In genomic region chr2:216888907-216889622, GRCh38 we compare ENCODE assay signal across 23 cellular contexts. TPM values are rescaled to one million over a fixed set of nuclear protein-coding genes. Genes with fewer than 3 reads are reported as not detected.
DNase-seq lines count a peak whose midpoint lies in the region; ATAC-seq and TF ChIP-seq lines count a peak whose summit lies in the region.
"Had no signal": no experiment of that assay in that cellular context is flagged by ENCODE, and none has a peak within 500 bp of the region (broad histone marks: within the 10 kb centered on the region; RNA-seq: fewer than 3 reads in every experiment).

No MANE protein-coding gene starts in this region.

- H3K36me3 Mint-ChIP-seq in neural progenitor cell = peaks cover 2% of the 10 kb centered on the region

- H3K4me1 Mint-ChIP-seq in neural progenitor cell = peaks cover 21% of the 10 kb centered on the region
- H3K4me1 Mint-ChIP-seq: activated B cell treated with CpG ODN at 0.5 μM for 24 hours; stimulated activated naive CD8-positive, alpha-beta T cell treated with anti-CD3 and anti-CD28 coated beads, Interleukin-15, amount 100 ng/mL, for 72 hours had no signal

- TF ChIP-seq CTCF in right atrium auricular region (IDR thresholded peaks at IDR 0.05) (no peak), foreskin keratinocyte (conservative IDR thresholded peaks at IDR 0.05) (peak; percentile 15), neural progenitor cell (IDR thresholded peaks at IDR 0.05) (no peak), GM20000 (IDR thresholded peaks at IDR 0.05; ENCODE audit: extremely low read depth, missing control alignments) (no peak)

- H3K27me3 Mint-ChIP-seq in neural progenitor cell (ENCODE audit: insufficient read depth, low read depth) = peaks cover 6% of the 10 kb centered on the region

- H3K9ac ChIP-seq in neural progenitor cell = no peak overlapping the region

- H3K9me3 ChIP-seq in right atrium auricular region = no peaks in the 10 kb centered on the region
- H3K9me3 ChIP-seq in neural progenitor cell (ENCODE audit: low read depth) = no peaks in the 10 kb centered on the region
- H3K9me3 ChIP-seq in SJCRH30 (replicated peaks) = no peaks in the 10 kb centered on the region
- H3K9me3 ChIP-seq: colonic mucosa had no signal

- peak overlapping the region; percentile 24 for H3K27ac Mint-ChIP-seq in neural progenitor cell
- H3K27ac Mint-ChIP-seq: activated B cell treated with CpG ODN at 0.5 μM for 24 hours; stimulated activated naive CD8-positive, alpha-beta T cell treated with anti-CD3 and anti-CD28 coated beads, Interleukin-15, amount 100 ng/mL, for 72 hours had no signal

- H2AFZ ChIP-seq in neural progenitor cell (replicated peaks) = no peak overlapping the region

- intact Hi-C loops in Right ventricle myocardium superior (cut with DNase I) = no loop called here

- DNase-seq in Right ventricle myocardium superior = peak; percentile 48
- no peak for DNase-seq in right atrium auricular region (ENCODE audit: low spot score)
- peak; percentile 16 to 69 for DNase-seq in foreskin keratinocyte
- DNase-seq in neural progenitor cell (ENCODE audit: low spot score) = no peak
- no peak for DNase-seq in activated CD8-positive, alpha-beta memory T cell treated with anti-CD3 and anti-CD28 coated beads, Interleukin-2, amount 50 U/mL, for 48 hours
- DNase-seq in GM20000 (ENCODE audit: low spot score) = no peak
- no peak for DNase-seq in SJCRH30
- DNase-seq: activated B cell treated with CpG ODN at 0.5 μM for 24 hours; activated CD4-positive, alpha-beta T cell treated with anti-CD3 and anti-CD28 coated beads, Interleukin-2, amount 50 U/mL, for 4 hours; activated CD8-positive, alpha-beta memory T cell treated with anti-CD3 and anti-CD28 coated beads, Interleukin-2, amount 50 U/mL, for 4 hours; activated effector memory CD4-positive, alpha-beta T cell treated with Interleukin-2 at 50 U/mL for 16 hours; C1 segment of cervical spinal cord; colonic mucosa; EL; GOT3; NCI-H1092 treated with DMSO at 0.1 percent for 48 hours; NCI-H2081 treated with DMSO at 0.1 percent for 48 hours; stimulated activated naive CD8-positive, alpha-beta T cell treated with anti-CD3 and anti-CD28 coated beads, Interleukin-15, amount 100 ng/mL, for 72 hours had no signal

- ATAC-seq in Right ventricle myocardium superior (ENCODE audit: poor library complexity) (peak; percentile 60), foreskin keratinocyte (peak; percentile 39), GM21576 (IDR thresholded peaks at IDR 0.05; ENCODE audit: unreplicated experiment) (no peak)

- H3F3A ChIP-seq in neural progenitor cell (ENCODE audit: low read depth) = peaks cover 15% of the 10 kb centered on the region

- H3K4me3 Mint-ChIP-seq in neural progenitor cell = no peak overlapping the region
- H3K4me3 Mint-ChIP-seq: activated B cell treated with CpG ODN at 0.5 μM for 24 hours; stimulated activated naive CD8-positive, alpha-beta T cell treated with anti-CD3 and anti-CD28 coated beads, Interleukin-15, amount 100 ng/mL, for 72 hours had no signal

- peaks cover 12% of the 10 kb centered on the region for H3K9me3 Mint-ChIP-seq in neural progenitor cell
- H3K9me3 Mint-ChIP-seq: activated B cell treated with CpG ODN at 0.5 μM for 24 hours; stimulated activated naive CD8-positive, alpha-beta T cell treated with anti-CD3 and anti-CD28 coated beads, Interleukin-15, amount 100 ng/mL, for 72 hours had no signal

- no peak overlapping the region for H3K4me2 ChIP-seq in neural progenitor cell

- H3K4me3 ChIP-seq in right atrium auricular region = no peak overlapping the region
- H3K4me3 ChIP-seq in neural progenitor cell = no peak overlapping the region
- H3K4me3 ChIP-seq in SJCRH30 = no peak overlapping the region
- H3K4me3 ChIP-seq: colonic mucosa, lung had no signal

- no peaks in the 10 kb centered on the region for H3K79me2 ChIP-seq in neural progenitor cell (ENCODE audit: low read depth)

- no peaks in the 10 kb centered on the region for H4K20me1 ChIP-seq in neural progenitor cell (ENCODE audit: low read depth)

- H3K36me3 ChIP-seq in right atrium auricular region (no peaks in the 10 kb centered on the region), neural progenitor cell (no peaks in the 10 kb centered on the region), SJCRH30 (no peaks in the 10 kb centered on the region)
- H3K36me3 ChIP-seq: colonic mucosa had no signal

- H3K27ac ChIP-seq in right atrium auricular region = no peak overlapping the region
- H3K27ac ChIP-seq in foreskin keratinocyte = no peak overlapping the region
- H3K27ac ChIP-seq in neural progenitor cell = no peak overlapping the region
- H3K27ac ChIP-seq in SJCRH30 = no peak overlapping the region
- H3K27ac ChIP-seq: colonic mucosa had no signal

- H3K27me3 ChIP-seq in right atrium auricular region = no peaks in the 10 kb centered on the region
- peaks cover 10% of the 10 kb centered on the region for H3K27me3 ChIP-seq in foreskin keratinocyte
- H3K27me3 ChIP-seq in neural progenitor cell = no peaks in the 10 kb centered on the region
- H3K27me3 ChIP-seq in SJCRH30 = no peaks in the 10 kb centered on the region
- H3K27me3 ChIP-seq: colonic mucosa had no signal

- peaks cover 0 to 10% of the 10 kb centered on the region in 2 donors for H3K4me1 ChIP-seq in right atrium auricular region
- no peaks in the 10 kb centered on the region for H3K4me1 ChIP-seq in foreskin keratinocyte
- H3K4me1 ChIP-seq in neural progenitor cell = peaks cover 25% of the 10 kb centered on the region
- H3K4me1 ChIP-seq in SJCRH30 = peaks cover 7% of the 10 kb centered on the region; the same call in 1 of the 2 replicates
- H3K4me1 ChIP-seq: colonic mucosa had no signal

RNA-seq across cellular contexts. Expression of gene TNP1, which starts 29.2 kb away (rescaled TPM):
- not detected for total RNA-seq in Right ventricle myocardium superior
- not detected for total RNA-seq in right atrium auricular region
- total RNA-seq in foreskin keratinocyte = not detected in 2 replicates
- not detected in 2 replicates for polyA plus RNA-seq in foreskin keratinocyte
- total RNA-seq in neural progenitor cell (ENCODE audit: low replicate concordance) = not detected in 2 replicates
- total RNA-seq in SJCRH30 (2014; rRNA removed; shearing (Covaris generic)) = not detected in 2 replicates
- total RNA-seq: activated B cell treated with CpG ODN at 0.5 μM for 24 hours, colonic mucosa, LHCN-M2, lung, renal cortical epithelial cell, urinary bladder had no signal
- polyA plus RNA-seq: lung, urinary bladder had no signal

Comparison
In these comparisons a context has a peak if more than half of its experiments do, and no peak if none do; other contexts are left out.
1. DNase-seq: peak in Right ventricle myocardium superior (single experiment) and foreskin keratinocyte (2 of 2); none in right atrium auricular region (single experiment), neural progenitor cell (single experiment), activated CD8-positive, alpha-beta memory T cell treated with anti-CD3 and anti-CD28 coated beads, Interleukin-2, amount 50 U/mL, for 48 hours (single experiment), GM20000 (single experiment) and SJCRH30 (0 of 2).